9 cellular contexts compared by ENCODE assay signal in genomic region chr16:74353038-74353437, GRCh38. TPM values are rescaled to one million over a fixed set of nuclear protein-coding genes. Genes with fewer than 3 reads are reported as not detected.
DNase-seq lines count a peak whose midpoint lies in the region; ATAC-seq and TF ChIP-seq lines count a peak whose summit lies in the region.
"Not testable (repeated sequence)": the region's sequence is repeated elsewhere in the genome, so short reads cannot be mapped to it uniquely, and the experiment has no call there.
"Had no signal": no experiment of that assay in that cellular context is flagged by ENCODE, and none has a peak within 500 bp of the region (broad histone marks: within the 10 kb centered on the region; RNA-seq: fewer than 3 reads in every experiment).

No MANE protein-coding gene starts in this region.

- H3K27ac ChIP-seq in heart left ventricle, result peak overlapping the region in 1 of 12 donors; percentile 57
- peak overlapping the region; percentile 54 for H3K27ac ChIP-seq in left ventricle myocardium inferior (replicated peaks)
- H3K27ac ChIP-seq in psoas muscle, result not testable (repeated sequence)

- DNase-seq in H7, result peak; percentile 5
- not testable (repeated sequence) for DNase-seq in activated naive CD4-positive, alpha-beta T cell treated with anti-CD3 and anti-CD28 coated beads, Interleukin-2, amount 50 U/mL, for 72 hours (ENCODE audit: low spot score in 2 of 2); left lobe of liver (ENCODE audit: low spot score); psoas muscle
- peak in 1 of 5 donors; percentile 65 for DNase-seq in heart left ventricle
- DNase-seq in left ventricle myocardium inferior, result peak; percentile 20

- TF ChIP-seq POLR2A in heart left ventricle (IDR thresholded peaks at IDR 0.05), result not testable (repeated sequence)

- 42 to 74% (median 72%) methylated on average over 4 of the region's 4 CpGs for WGBS in heart left ventricle, 4 donors
- WGBS in psoas muscle, 3 donors, result 53 to 66% (median 65%) methylated on average over 3 to 4 of the region's 4 CpGs

- not testable (repeated sequence) for H3K9me3 ChIP-seq in heart left ventricle; left ventricle myocardium inferior (replicated peaks); psoas muscle

- peak overlapping the region; percentile 39 to 56 for H3K27ac Mint-ChIP-seq in activated naive CD4-positive, alpha-beta T cell treated with anti-CD3 and anti-CD28 coated beads, Interleukin-2, amount 50 U/mL, for 72 hours

- not testable (repeated sequence) for H3K27me3 ChIP-seq in H7 (ENCODE audit: control insufficient read depth, insufficient read depth, low read length); heart left ventricle; left ventricle myocardium inferior (ENCODE audit: low read depth); psoas muscle (ENCODE audit: insufficient read depth in 3 of 3, low read length in 2 of 3)

- H3K9me3 Mint-ChIP-seq in activated naive CD4-positive, alpha-beta T cell treated with anti-CD3 and anti-CD28 coated beads, Interleukin-2, amount 50 U/mL, for 72 hours, result not testable (repeated sequence)

- not testable (repeated sequence) for H3K4me1 ChIP-seq in heart left ventricle, left ventricle myocardium inferior, psoas muscle

- H3K4me3 ChIP-seq in H7 (ENCODE audit: insufficient read depth, low read depth, low read length); heart left ventricle; left ventricle myocardium inferior; psoas muscle: not testable (repeated sequence)

- TF ChIP-seq CTCF in heart left ventricle (IDR thresholded peaks at IDR 0.05); left ventricle myocardium inferior (IDR thresholded peaks at IDR 0.05; ENCODE audit: borderline replicate concordance); psoas muscle (IDR thresholded peaks at IDR 0.05): not testable (repeated sequence)

- H3K36me3 ChIP-seq in H7 (replicated peaks; ENCODE audit: control insufficient read depth, insufficient read depth, low read length), result not testable (repeated sequence)
- H3K36me3 ChIP-seq in heart left ventricle (peaks cover 0 to 92% (median 78%) of the 10 kb centered on the region in 9 donors), left ventricle myocardium inferior (peaks cover 73% of the 10 kb centered on the region), psoas muscle (ENCODE audit: insufficient read depth in 1 of 2, low read depth in 1 of 2) (peaks cover 0 to 45% of the 10 kb centered on the region in 2 donors)

- H3K36me3 Mint-ChIP-seq in activated naive CD4-positive, alpha-beta T cell treated with anti-CD3 and anti-CD28 coated beads, Interleukin-2, amount 50 U/mL, for 72 hours, result not testable (repeated sequence)

- ATAC-seq in activated naive CD4-positive, alpha-beta T cell treated with anti-CD3 and anti-CD28 coated beads, Interleukin-2, amount 50 U/mL, for 72 hours, result not testable (repeated sequence)
- ATAC-seq in heart left ventricle (peak; percentile 96 to 99 (median 98)), left lobe of liver (peak; percentile 40), psoas muscle (peak; percentile 32 to 77 (median 47))

- intact Hi-C loops in heart left ventricle (cut with DNase I); left ventricle myocardium inferior (cut with micrococcal nuclease); psoas muscle (cut with DNase I): not testable (repeated sequence)

RNA-seq across cellular contexts. Expression of gene NPIPB15, which starts 23.1 kb away (rescaled TPM):
- total RNA-seq in H7 (2014; rRNA removed; shearing (Covaris generic)), result not detected in 2 replicates
- 1 to 10 TPM; 2.7 to 4.3 TPM for total RNA-seq in activated naive CD4-positive, alpha-beta T cell treated with anti-CD3 and anti-CD28 coated beads, Interleukin-2, amount 50 U/mL, for 72 hours
- total RNA-seq in heart left ventricle (1 to 10 TPM in 6 of 9 donors, under 1 TPM in 1, not detected in 2; 0.72 to 2.9 (median 1.6) TPM), left ventricle myocardium inferior (not detected), left lobe of liver (0.38 TPM), psoas muscle (under 1 TPM in 2 of 4 donors, not detected in 2; 0.58 to 0.81 TPM)
- polyA plus RNA-seq in heart left ventricle (1 to 10 TPM; 1.9 to 3.4 TPM), psoas muscle (1 to 10 TPM in 2 of 3 donors, under 1 TPM in 1; 0.86 to 1.6 (median 1.6) TPM)
- total RNA-seq: CD8-positive, alpha-beta memory T cell; H4 had no signal
- polyA plus RNA-seq: CD14-positive monocyte had no signal

RNA-seq across cellular contexts. Expression of gene PSMD7, which starts 56.4 kb away (rescaled TPM):
- 118 and 123 TPM in 2 replicates for total RNA-seq in H7 (2014; rRNA removed; shearing (Covaris generic))
- 100 to 1,000 TPM; 102 to 144 TPM for total RNA-seq in activated naive CD4-positive, alpha-beta T cell treated with anti-CD3 and anti-CD28 coated beads, Interleukin-2, amount 50 U/mL, for 72 hours
- total RNA-seq in heart left ventricle (100 to 1,000 TPM; 101 to 162 (median 131) TPM), left ventricle myocardium inferior (123 TPM), left lobe of liver (39.4 TPM), psoas muscle (100 to 1,000 TPM; 122 to 230 (median 191) TPM)
- polyA plus RNA-seq in heart left ventricle (100 to 1,000 TPM in 1 of 2 donors, 10 to 100 TPM in 1; 74.1 to 226 TPM), psoas muscle (100 to 1,000 TPM; 192 to 223 (median 206) TPM)
